Comparison of ENCODE assay signal across 1 cellular context in the genomic region with DNA sequence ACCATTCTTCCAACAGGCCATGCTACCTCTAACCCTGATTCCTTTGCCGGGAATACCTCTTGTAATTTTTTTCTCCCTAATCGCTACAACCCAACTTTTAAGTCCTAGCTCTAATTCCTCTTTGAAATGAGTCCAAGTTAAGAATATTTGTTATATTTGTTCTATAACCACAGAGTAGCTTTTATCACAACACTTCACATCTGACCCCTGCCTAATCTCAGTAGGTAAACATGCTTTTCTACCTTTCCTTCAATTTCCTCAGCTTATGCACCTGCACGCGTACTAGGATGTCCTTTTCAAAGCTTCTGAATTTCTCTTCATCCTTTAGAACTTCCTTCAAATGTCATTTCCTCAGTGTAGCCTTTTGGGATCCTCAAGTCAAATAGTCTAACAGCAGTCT.
TF ChIP-seq lines count a peak whose summit lies in the region.

No MANE protein-coding gene starts in this region.

TF ChIP-seq in H1, 55 proteins besides CTCF, POLR2A, EP300 and RAD21:
- TF ChIP-seq, protein P1, sequence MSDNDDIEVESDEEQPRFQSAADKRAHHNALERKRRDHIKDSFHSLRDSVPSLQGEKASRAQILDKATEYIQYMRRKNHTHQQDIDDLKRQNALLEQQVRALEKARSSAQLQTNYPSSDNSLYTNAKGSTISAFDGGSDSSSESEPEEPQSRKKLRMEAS (IDR thresholded peaks at IDR 0.05) = no peak
- TF ChIP-seq TAF7 (optimal IDR thresholded peaks at IDR 0.05; ENCODE audit: borderline replicate concordance, low read depth, low read length) (no peak), TCF12 (IDR thresholded peaks at IDR 0.05; ENCODE audit: low read depth, low read length) (no peak), CEBPB (IDR thresholded peaks at IDR 0.05; ENCODE audit: low read depth, low read length) (no peak), BRCA1 (IDR thresholded peaks at IDR 0.05; ENCODE audit: low read depth, low read length) (no peak), PHF8 (conservative IDR thresholded peaks at IDR 0.05; ENCODE audit: low read depth, low read length) (no peak), TEAD4 (IDR thresholded peaks at IDR 0.05; ENCODE audit: low read depth, low read length) (no peak), CTBP2 (IDR thresholded peaks at IDR 0.05; ENCODE audit: borderline replicate concordance, insufficient read depth, insufficient read length, low read length) (no peak), RXRA (IDR thresholded peaks at IDR 0.05; ENCODE audit: insufficient read depth, low read depth, low read length) (no peak), BCL11A (IDR thresholded peaks at IDR 0.05; ENCODE audit: low read depth in 2 of 2, low read length in 2 of 2) (no peak), CBX8 (IDR thresholded peaks at IDR 0.05; ENCODE audit: borderline replicate concordance, low read depth, low read length) (no peak), FOSL1 (IDR thresholded peaks at IDR 0.05; ENCODE audit: insufficient read depth, low read depth, low read length) (no peak), GTF2F1 (IDR thresholded peaks at IDR 0.05; ENCODE audit: borderline replicate concordance, low read depth, low read length) (no peak), JUND (IDR thresholded peaks at IDR 0.05; ENCODE audit: low read length) (no peak), KDM4A (IDR thresholded peaks at IDR 0.05; ENCODE audit: low read depth, low read length, severe bottlenecking) (no peak), RBBP5 (IDR thresholded peaks at IDR 0.05; ENCODE audit: borderline replicate concordance, low read depth, low read length) (no peak)
- TF ChIP-seq, protein P2, sequence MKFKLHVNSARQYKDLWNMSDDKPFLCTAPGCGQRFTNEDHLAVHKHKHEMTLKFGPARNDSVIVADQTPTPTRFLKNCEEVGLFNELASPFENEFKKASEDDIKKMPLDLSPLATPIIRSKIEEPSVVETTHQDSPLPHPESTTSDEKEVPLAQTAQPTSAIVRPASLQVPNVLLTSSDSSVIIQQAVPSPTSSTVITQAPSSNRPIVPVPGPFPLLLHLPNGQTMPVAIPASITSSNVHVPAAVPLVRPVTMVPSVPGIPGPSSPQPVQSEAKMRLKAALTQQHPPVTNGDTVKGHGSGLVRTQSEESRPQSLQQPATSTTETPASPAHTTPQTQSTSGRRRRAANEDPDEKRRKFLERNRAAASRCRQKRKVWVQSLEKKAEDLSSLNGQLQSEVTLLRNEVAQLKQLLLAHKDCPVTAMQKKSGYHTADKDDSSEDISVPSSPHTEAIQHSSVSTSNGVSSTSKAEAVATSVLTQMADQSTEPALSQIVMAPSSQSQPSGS (IDR thresholded peaks at IDR 0.05; ENCODE audit: low read length) = no peak
- TF ChIP-seq, protein P3, sequence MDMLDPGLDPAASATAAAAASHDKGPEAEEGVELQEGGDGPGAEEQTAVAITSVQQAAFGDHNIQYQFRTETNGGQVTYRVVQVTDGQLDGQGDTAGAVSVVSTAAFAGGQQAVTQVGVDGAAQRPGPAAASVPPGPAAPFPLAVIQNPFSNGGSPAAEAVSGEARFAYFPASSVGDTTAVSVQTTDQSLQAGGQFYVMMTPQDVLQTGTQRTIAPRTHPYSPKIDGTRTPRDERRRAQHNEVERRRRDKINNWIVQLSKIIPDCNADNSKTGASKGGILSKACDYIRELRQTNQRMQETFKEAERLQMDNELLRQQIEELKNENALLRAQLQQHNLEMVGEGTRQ (IDR thresholded peaks at IDR 0.05; ENCODE audit: low read length) = no peak
